ENCODE assay signal across 8 cellular contexts in the genomic region with DNA sequence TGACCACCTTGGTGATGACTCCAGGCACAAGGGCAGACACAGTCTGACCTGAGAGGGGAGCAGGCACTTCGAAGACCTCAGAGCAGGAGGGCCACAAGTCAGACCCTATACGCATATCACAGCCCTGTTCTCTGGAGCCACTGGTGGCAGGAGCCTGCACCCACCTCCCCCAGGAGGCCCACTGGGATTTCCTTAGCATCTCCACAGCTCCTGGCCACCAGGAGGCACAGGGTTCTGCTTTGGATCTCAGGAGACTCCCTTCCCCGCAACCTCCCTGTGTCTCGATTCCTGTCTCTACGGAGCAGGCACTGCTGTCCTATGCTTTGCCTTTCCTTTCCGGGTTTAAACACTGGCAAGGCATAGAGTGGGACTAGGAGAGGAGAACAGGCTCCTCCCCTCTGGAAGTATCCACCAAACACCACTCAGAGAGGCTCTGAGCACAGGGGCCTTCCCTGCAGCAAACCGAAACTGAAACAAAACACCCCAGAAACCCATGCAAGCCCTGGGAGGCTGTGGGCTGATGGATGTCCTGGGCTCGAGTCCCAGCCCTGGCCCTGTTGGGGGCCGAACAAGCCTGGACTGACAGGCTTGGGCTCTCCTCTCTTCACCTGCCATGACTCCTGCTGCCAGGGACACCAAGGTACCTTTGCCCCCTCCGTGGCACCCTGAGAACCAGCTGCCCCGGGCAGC.
DNase-seq lines count a peak whose midpoint lies in the region; ATAC-seq and TF ChIP-seq lines count a peak whose summit lies in the region.

No MANE protein-coding gene starts in this region.

- H3K27ac ChIP-seq in C4-2B = peak overlapping the region; percentile 70

- peak; percentile 74 for DNase-seq in T1000 (lab: John Stamatoyannopoulos, UW)
- peak; percentile 72 for DNase-seq in brain pericyte (ENCODE audit: low read depth, low spot score)
- peak; percentile 65 for DNase-seq in inferior parietal cortex (ENCODE audit: extremely low spot score)
- peak; percentile 43 to 48 for DNase-seq in stimulated activated CD4-positive, alpha-beta T cell treated with anti-CD3 and anti-CD28 coated beads, Interleukin-12 subunit alpha, Interleukin-12 subunit beta, amount 100 ng/mL, for 24 hours (ENCODE audit: low read depth in 2 of 2)
- DNase-seq in NCI-H524 (lab: John Stamatoyannopoulos, UW) = no peak

- TF ChIP-seq CTCF in C4-2B (conservative IDR thresholded peaks at IDR 0.05) = no peak

- peak; percentile 87 for ATAC-seq in GM19043 (IDR thresholded peaks at IDR 0.05; ENCODE audit: low read depth, unreplicated experiment)
- ATAC-seq in HG03354 (IDR thresholded peaks at IDR 0.05; ENCODE audit: poor library complexity, severe bottlenecking, unreplicated experiment) = peak; percentile 89

Comparison
In these comparisons a context has a peak if more than half of its experiments do, and no peak if none do; other contexts are left out.
1. DNase-seq: peak in T1000 (single experiment), brain pericyte (single experiment), inferior parietal cortex (single experiment) and stimulated activated CD4-positive, alpha-beta T cell treated with anti-CD3 and anti-CD28 coated beads, Interleukin-12 subunit alpha, Interleukin-12 subunit beta, amount 100 ng/mL, for 24 hours (2 of 2); none in NCI-H524 (0 of 2).